ENCODE assay signal across 1 cellular context in the genomic region with DNA sequence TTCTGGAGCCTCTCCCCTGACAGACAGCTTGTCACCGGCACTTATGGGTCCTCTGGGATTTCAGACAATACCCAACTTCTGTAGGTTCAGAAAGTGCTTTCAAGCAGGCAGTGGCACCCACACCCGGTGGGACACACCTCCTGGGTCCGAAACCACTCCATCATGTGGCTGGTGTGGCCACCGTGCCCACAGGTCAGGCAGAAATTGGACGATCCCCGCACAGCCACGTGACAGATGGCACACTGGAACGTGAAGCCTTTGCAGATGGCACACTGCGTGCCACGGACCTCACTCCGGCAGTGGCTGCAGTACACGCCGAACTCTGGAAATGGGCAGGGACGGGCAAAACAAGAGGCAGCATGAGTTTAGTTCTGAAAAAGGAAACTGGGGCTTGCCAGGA.
TF ChIP-seq lines count a peak whose summit lies in the region.

No MANE protein-coding gene starts in this region.

TF ChIP-seq in H1, 55 proteins besides CTCF, POLR2A, EP300 and RAD21:
- TF ChIP-seq JUN (IDR thresholded peaks at IDR 0.05; ENCODE audit: low read depth, low read length) (no peak), SP1 (IDR thresholded peaks at IDR 0.05; ENCODE audit: low read depth, low read length) (no peak), CBX5 (IDR thresholded peaks at IDR 0.05; ENCODE audit: low read depth, low read length) (no peak), CREB1 (IDR thresholded peaks at IDR 0.05) (no peak), KDM5A (IDR thresholded peaks at IDR 0.05; ENCODE audit: low read length) (no peak), RXRA (IDR thresholded peaks at IDR 0.05; ENCODE audit: insufficient read depth, low read depth, low read length) (no peak), SIX5 (IDR thresholded peaks at IDR 0.05; ENCODE audit: low read depth, low read length) (no peak), BACH1 (IDR thresholded peaks at IDR 0.05; ENCODE audit: low read length) (no peak), JUND (IDR thresholded peaks at IDR 0.05; ENCODE audit: low read length) (no peak), RFX5 (IDR thresholded peaks at IDR 0.05; ENCODE audit: borderline replicate concordance, low read depth, low read length) (no peak), GABPA (IDR thresholded peaks at IDR 0.05; ENCODE audit: borderline replicate concordance, insufficient read depth, low read length) (no peak), RNF2 (IDR thresholded peaks at IDR 0.05; ENCODE audit: borderline replicate concordance, low read depth, low read length, missing control alignments, poor library complexity, severe bottlenecking) (no peak)
- TF ChIP-seq, protein P1, sequence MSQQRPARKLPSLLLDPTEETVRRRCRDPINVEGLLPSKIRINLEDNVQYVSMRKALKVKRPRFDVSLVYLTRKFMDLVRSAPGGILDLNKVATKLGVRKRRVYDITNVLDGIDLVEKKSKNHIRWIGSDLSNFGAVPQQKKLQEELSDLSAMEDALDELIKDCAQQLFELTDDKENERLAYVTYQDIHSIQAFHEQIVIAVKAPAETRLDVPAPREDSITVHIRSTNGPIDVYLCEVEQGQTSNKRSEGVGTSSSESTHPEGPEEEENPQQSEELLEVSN (IDR thresholded peaks at IDR 0.05): no peak
- TF ChIP-seq, protein P2, sequence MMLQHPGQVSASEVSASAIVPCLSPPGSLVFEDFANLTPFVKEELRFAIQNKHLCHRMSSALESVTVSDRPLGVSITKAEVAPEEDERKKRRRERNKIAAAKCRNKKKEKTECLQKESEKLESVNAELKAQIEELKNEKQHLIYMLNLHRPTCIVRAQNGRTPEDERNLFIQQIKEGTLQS (IDR thresholded peaks at IDR 0.05; ENCODE audit: insufficient read depth, low read depth, low read length): no peak
